10 cellular contexts compared by ENCODE assay signal in genomic region chr14:79370969-79371368, GRCh38.
"Had no signal": no experiment of that assay in that cellular context is flagged by ENCODE, and none has a peak within 500 bp of the region (broad histone marks: within the 10 kb centered on the region; RNA-seq: fewer than 3 reads in every experiment).

No MANE protein-coding gene starts in this region.

- H3K4me3 Mint-ChIP-seq: HFFc6, IgD-negative memory B cell had no signal

- H3K27ac ChIP-seq: GM23248, KMS-11 had no signal

- H3K36me3 Mint-ChIP-seq: IgD-negative memory B cell had no signal

- H3K36me3 ChIP-seq: HAP-1 had no signal

- H3K9me3 Mint-ChIP-seq: HFFc6 had no signal

- ATAC-seq: HCT116 had no signal

- FAIRE-seq: HTR-8/SVneo had no signal

- H3K4me1 ChIP-seq: HAP-1 had no signal

- H3K27ac Mint-ChIP-seq: HFFc6, IgD-negative memory B cell had no signal

- H3K4me2 ChIP-seq: KMS-11 had no signal

- H2AFZ ChIP-seq: GM23248 had no signal

- H3K9me3 ChIP-seq: HAP-1 had no signal

- DNase-seq: GM23248, GOT3, H7, HFFc6, KBM-7 had no signal

- H3K4me3 ChIP-seq: GM23248, HAP-1 had no signal

- H3K27me3 Mint-ChIP-seq: IgD-negative memory B cell had no signal

- H3K9ac ChIP-seq: GM23248, KMS-11 had no signal
